8 cellular contexts compared by ENCODE assay signal in genomic region chr16:29029168-29029994, GRCh38. TPM values are rescaled to one million over a fixed set of nuclear protein-coding genes. Genes with fewer than 3 reads are reported as not detected.
DNase-seq lines count a peak whose midpoint lies in the region; ATAC-seq and TF ChIP-seq lines count a peak whose summit lies in the region.

No MANE protein-coding gene starts in this region.

- no peak overlapping the region for H3K4me3 ChIP-seq in esophagus squamous epithelium

- TF ChIP-seq CTCF in CD4-positive, alpha-beta T cell (IDR thresholded peaks at IDR 0.05): no peak
- no peak for TF ChIP-seq CTCF in esophagus squamous epithelium (IDR thresholded peaks at IDR 0.05)

- no peaks in the 10 kb centered on the region for H3K27me3 ChIP-seq in CD4-positive, alpha-beta T cell (ENCODE audit: control insufficient read depth, insufficient read depth, low read length)
- peaks cover 0 to 32% (median 0%) of the 10 kb centered on the region in 4 donors for H3K27me3 ChIP-seq in esophagus squamous epithelium

- CTCF ChIA-PET in CD4-positive, alpha-beta T cell (lab: Charles Lee): interaction anchor here (1.7 to 1.9 kb wide), 2 partner anchors 52 to 55 kb away, joined by 5 to 6 read pairs; partner anchors contain the start of gene SPNS1

- intact Hi-C loops in CD4-positive, alpha-beta T cell (cut with DNase I, micrococcal nuclease): no loop called here
- intact Hi-C loops in esophagus squamous epithelium (cut with DNase I): no loop called here

- H3K4me1 ChIP-seq in esophagus squamous epithelium: peaks cover 0 to 8% (median 0%) of the 10 kb centered on the region in 3 donors

- peak; percentile 88 for ATAC-seq in CD4-positive, alpha-beta T cell (ENCODE audit: poor library complexity)
- ATAC-seq in esophagus mucosa: peak; percentile 75
- ATAC-seq in GM19395 (IDR thresholded peaks at IDR 0.05; ENCODE audit: unreplicated experiment): no peak

- 62 to 73% methylated on average over 3 to 8 of the region's 16 CpGs for WGBS in esophagus squamous epithelium, 2 donors

- DNase-seq in CD4-positive, alpha-beta T cell: peak in 9 of 10 experiments; percentile 38 to 79 (median 69)
- peak; percentile 97 for DNase-seq in M059J (ENCODE audit: low read depth)
- peak; percentile 93 for DNase-seq in activated CD8-positive, alpha-beta memory T cell treated with anti-CD3 and anti-CD28 coated beads for 24 hours
- peak; percentile 88 for DNase-seq in stimulated activated CD4-positive, alpha-beta T cell treated with anti-CD3 and anti-CD28 coated beads, Interleukin-12 subunit alpha, Interleukin-12 subunit beta, amount 100 ng/mL, for 48 hours (ENCODE audit: low read depth in 2 of 3, low spot score in 1 of 3)
- DNase-seq in NCI-H1092 (lab: John Stamatoyannopoulos, UW): no peak
- no peak for DNase-seq in esophagus squamous epithelium (lab: John Stamatoyannopoulos, UW)

- H3K36me3 Mint-ChIP-seq in CD4-positive, alpha-beta T cell (ENCODE audit: low read depth): no peaks in the 10 kb centered on the region

- H3K27ac Mint-ChIP-seq in CD4-positive, alpha-beta T cell: peak overlapping the region; percentile 78

- no peak overlapping the region for H3K27ac ChIP-seq in CD4-positive, alpha-beta T cell (ENCODE audit: low read depth, low read length)
- H3K27ac ChIP-seq in esophagus squamous epithelium: no peak overlapping the region

- no peaks in the 10 kb centered on the region for H3K9me3 ChIP-seq in CD4-positive, alpha-beta T cell (ENCODE audit: control insufficient read depth, low read length)
- no peaks in the 10 kb centered on the region for H3K9me3 ChIP-seq in esophagus squamous epithelium

- H3K4me3 Mint-ChIP-seq in CD4-positive, alpha-beta T cell: no peak overlapping the region

- H3K36me3 ChIP-seq in esophagus squamous epithelium: no peaks in the 10 kb centered on the region

- no peaks in the 10 kb centered on the region for H3K9me3 Mint-ChIP-seq in CD4-positive, alpha-beta T cell

- no peak for TF ChIP-seq POLR2A in esophagus squamous epithelium (IDR thresholded peaks at IDR 0.05)

- H3K4me1 Mint-ChIP-seq in CD4-positive, alpha-beta T cell (ENCODE audit: low read depth): peaks cover 46% of the 10 kb centered on the region

- POLR2A ChIA-PET in CD4-positive, alpha-beta T cell (lab: Charles Lee): interaction anchor here (0.7 to 2.1 kb wide), 5 partner anchors 8 to 55 kb away, joined by 3 to 8 read pairs (median 5); no protein-coding TSS in a partner anchor

- no peaks in the 10 kb centered on the region for H3K27me3 Mint-ChIP-seq in CD4-positive, alpha-beta T cell

RNA-seq across cellular contexts. Expression of gene LAT, which starts 44.5 kb away (rescaled TPM):
- total RNA-seq in CD4-positive, alpha-beta T cell: 100 to 1,000 TPM; 156 to 160 TPM
- 1.2 TPM in 1 of 2 replicates, not detected in the other for total RNA-seq in M059J (2014; rRNA removed; shearing (Covaris generic))
- total RNA-seq in esophagus mucosa (3.5 TPM), esophagus squamous epithelium (1 to 10 TPM in 3 of 4 donors, under 1 TPM in 1; 0.76 to 7.4 (median 2.5) TPM)

RNA-seq across cellular contexts. Expression of gene SPNS1, which starts 54.8 kb away (rescaled TPM):
- 10 to 100 TPM; 24.4 to 28.1 TPM for total RNA-seq in CD4-positive, alpha-beta T cell
- 28.8 and 48.7 TPM in 2 replicates for total RNA-seq in M059J (2014; rRNA removed; shearing (Covaris generic))
- total RNA-seq in esophagus mucosa (22.5 TPM), esophagus squamous epithelium (10 to 100 TPM; 15.3 to 26.3 (median 18.5) TPM)

Comparison
In these comparisons a context has a peak if more than half of its experiments do, and no peak if none do; other contexts are left out.
1. DNase-seq: peak in CD4-positive, alpha-beta T cell (9 of 10), M059J (single experiment), activated CD8-positive, alpha-beta memory T cell treated with anti-CD3 and anti-CD28 coated beads for 24 hours (single experiment) and stimulated activated CD4-positive, alpha-beta T cell treated with anti-CD3 and anti-CD28 coated beads, Interleukin-12 subunit alpha, Interleukin-12 subunit beta, amount 100 ng/mL, for 48 hours (3 of 3); none in NCI-H1092 (single experiment) and esophagus squamous epithelium (single experiment).
2. RNA of gene LAT, which starts 44.5 kb away (total RNA-seq): 156 to 160 TPM in CD4-positive, alpha-beta T cell; 3.5 TPM in esophagus mucosa (single experiment), 0.76 to 7.4 TPM in esophagus squamous epithelium and 1.2 TPM in M059J; every median in the first group is over 10 times any median in the second.